Comparison of ENCODE assay signal across 10 cellular contexts in genomic region chr13:99258946-99259345, GRCh38. TPM values are rescaled to one million over a fixed set of nuclear protein-coding genes. Genes with fewer than 3 reads are reported as not detected.
DNase-seq lines count a peak whose midpoint lies in the region; ATAC-seq, FAIRE-seq and TF ChIP-seq lines count a peak whose summit lies in the region.
"Had no signal": no experiment of that assay in that cellular context is flagged by ENCODE, and none has a peak within 500 bp of the region (broad histone marks: within the 10 kb centered on the region; RNA-seq: fewer than 3 reads in every experiment).

No MANE protein-coding gene starts in this region.

- H3K4me2 ChIP-seq in trophoblast cell (ENCODE audit: low read length), result no peak overlapping the region

- H3K79me1 ChIP-seq in trophoblast cell (ENCODE audit: low read length), result no peaks in the 10 kb centered on the region

- peaks cover 0 to 26% (median 9%) of the 10 kb centered on the region in 9 donors for H3K36me3 ChIP-seq in heart left ventricle
- H3K36me3 ChIP-seq in trophoblast cell (ENCODE audit: control insufficient read depth in 1 of 2, insufficient read depth in 2 of 2, low read length in 2 of 2), result peaks cover 7 to 12% of the 10 kb centered on the region in 2 experiments

- H3K79me2 ChIP-seq in trophoblast cell (ENCODE audit: control insufficient read depth, insufficient read depth, low read length, poor library complexity), result no peaks in the 10 kb centered on the region

- peak overlapping the region; percentile 96 for H3K4me3 Mint-ChIP-seq in activated naive CD8-positive, alpha-beta T cell treated with anti-CD3 and anti-CD28 coated beads, Interleukin-2, amount 50 U/mL, for 24 hours
- H3K4me3 Mint-ChIP-seq in endothelial cell (ENCODE audit: unreplicated experiment), result no peak overlapping the region

- H3K36me3 Mint-ChIP-seq in activated naive CD8-positive, alpha-beta T cell treated with anti-CD3 and anti-CD28 coated beads, Interleukin-2, amount 50 U/mL, for 24 hours (ENCODE audit: low read depth), result peaks cover 36% of the 10 kb centered on the region
- H3K36me3 Mint-ChIP-seq in endothelial cell (ENCODE audit: low read depth, unreplicated experiment), result peaks cover 12% of the 10 kb centered on the region

- TF ChIP-seq CTCF in endothelial cell (IDR thresholded peaks at IDR 0.05; ENCODE audit: unreplicated experiment) (no peak), heart left ventricle (IDR thresholded peaks at IDR 0.05) (no peak)

- H2AK5ac ChIP-seq in trophoblast cell (ENCODE audit: low read length), result no peak overlapping the region

- WGBS in heart left ventricle, 4 donors, result 73 to 77% (median 76%) methylated on average over 3 of the region's 3 CpGs
- WGBS in trophoblast cell (ENCODE audit: extremely low coverage, insufficient coverage, insufficient read length), result no CpG with 5 or more reads among the region's 3 CpGs

- no peaks in the 10 kb centered on the region for H3K27me3 Mint-ChIP-seq in activated naive CD8-positive, alpha-beta T cell treated with anti-CD3 and anti-CD28 coated beads, Interleukin-2, amount 50 U/mL, for 24 hours
- peaks cover 2% of the 10 kb centered on the region for H3K27me3 Mint-ChIP-seq in endothelial cell (ENCODE audit: unreplicated experiment)

- H2AFZ ChIP-seq in trophoblast cell (ENCODE audit: insufficient read depth, low read length, poor library complexity), result no peak overlapping the region

- intact Hi-C loops in heart left ventricle (cut with DNase I), result no loop called here

- no peak overlapping the region for H2BK120ac ChIP-seq in trophoblast cell (ENCODE audit: insufficient read depth, low read length, poor library complexity)

- H3K9me3 ChIP-seq in heart left ventricle, result no peaks in the 10 kb centered on the region
- H3K9me3 ChIP-seq in trophoblast cell (ENCODE audit: insufficient read depth, low read depth, low read length), result no peaks in the 10 kb centered on the region

- no peak overlapping the region for H4K12ac ChIP-seq in trophoblast cell (ENCODE audit: low read depth, low read length)

- no peak overlapping the region for H4K91ac ChIP-seq in trophoblast cell (ENCODE audit: low read depth, low read length)

- no peak overlapping the region for H2BK12ac ChIP-seq in trophoblast cell (ENCODE audit: low read length)

- TF ChIP-seq POLR2A in GM12892 (IDR thresholded peaks at IDR 0.05; ENCODE audit: low read depth, low read length), result no peak
- TF ChIP-seq POLR2A in heart left ventricle (IDR thresholded peaks at IDR 0.05), result no peak

- H3K14ac ChIP-seq in trophoblast cell (ENCODE audit: low read length), result no peak overlapping the region

- H3K9me3 Mint-ChIP-seq in activated naive CD8-positive, alpha-beta T cell treated with anti-CD3 and anti-CD28 coated beads, Interleukin-2, amount 50 U/mL, for 24 hours, result no peaks in the 10 kb centered on the region
- H3K9me3 Mint-ChIP-seq in endothelial cell (ENCODE audit: unreplicated experiment), result no peaks in the 10 kb centered on the region

- H3K27me3 ChIP-seq in heart left ventricle (no peaks in the 10 kb centered on the region), trophoblast cell (ENCODE audit: insufficient read depth, low read length) (no peaks in the 10 kb centered on the region)

- H3K27ac ChIP-seq in heart left ventricle (peak overlapping the region in 1 of 12 donors; percentile 76), trophoblast cell (ENCODE audit: low read depth, low read length) (no peak overlapping the region)

- peak overlapping the region; percentile 98 for H3K27ac Mint-ChIP-seq in activated naive CD8-positive, alpha-beta T cell treated with anti-CD3 and anti-CD28 coated beads, Interleukin-2, amount 50 U/mL, for 24 hours
- H3K27ac Mint-ChIP-seq in endothelial cell (ENCODE audit: unreplicated experiment), result no peak overlapping the region

- H3K4me3 ChIP-seq in heart left ventricle (peak overlapping the region in 1 of 12 donors; percentile 25), trophoblast cell (ENCODE audit: low read depth, low read length) (no peak overlapping the region)

- DNase-seq in GM12892 (ENCODE audit: insufficient read length), result no peak
- DNase-seq in activated naive CD8-positive, alpha-beta T cell treated with anti-CD3 and anti-CD28 coated beads, Interleukin-2, amount 50 U/mL, for 24 hours, result no peak
- no peak for DNase-seq in endothelial cell (ENCODE audit: low spot score)
- no peak for DNase-seq in heart left ventricle
- no peak for DNase-seq in trophoblast cell
- DNase-seq in DMS53 (lab: John Stamatoyannopoulos, UW), result no peak

- no peak overlapping the region for H4K8ac ChIP-seq in trophoblast cell (ENCODE audit: low read depth, low read length)

- FAIRE-seq in GM12892 (lab: Jason Lieb, UNC), result peak; percentile 70

- ATAC-seq in GM21390 (IDR thresholded peaks at IDR 0.05; ENCODE audit: unreplicated experiment) (peak; percentile 64), HG03457 (IDR thresholded peaks at IDR 0.05; ENCODE audit: unreplicated experiment) (peak; percentile 35), heart left ventricle (no peak)
- no peak for ATAC-seq in activated naive CD8-positive, alpha-beta T cell treated with anti-CD3 and anti-CD28 coated beads, Interleukin-2, amount 50 U/mL, for 24 hours

- H3K23ac ChIP-seq in trophoblast cell (ENCODE audit: low read length), result no peak overlapping the region

- no peak overlapping the region for H2BK5ac ChIP-seq in trophoblast cell (ENCODE audit: low read depth, low read length, poor library complexity)

- peaks cover 82% of the 10 kb centered on the region for H3K4me1 Mint-ChIP-seq in activated naive CD8-positive, alpha-beta T cell treated with anti-CD3 and anti-CD28 coated beads, Interleukin-2, amount 50 U/mL, for 24 hours
- H3K4me1 Mint-ChIP-seq in endothelial cell (ENCODE audit: unreplicated experiment), result peaks cover 15% of the 10 kb centered on the region

- no peak overlapping the region for H3K9ac ChIP-seq in trophoblast cell (ENCODE audit: low read length)

- no peak overlapping the region for H3K4ac ChIP-seq in trophoblast cell (ENCODE audit: low read depth, low read length)

- H3K4me1 ChIP-seq in heart left ventricle, result peaks cover 0 to 55% (median 5%) of the 10 kb centered on the region in 12 donors
- H3K4me1 ChIP-seq in trophoblast cell (ENCODE audit: control insufficient read depth in 1 of 2, insufficient read depth in 2 of 2, low read length in 2 of 2), result no peaks in the 10 kb centered on the region

- H3K18ac ChIP-seq in trophoblast cell (ENCODE audit: low read length), result no peak overlapping the region

RNA-seq across cellular contexts. Expression of gene GPR18, which starts 0.8 kb away (rescaled TPM):
- 0.76 TPM for polyA plus RNA-seq in GM12892 (2012; ENCODE audit: missing spikeins)
- total RNA-seq in endothelial cell (ENCODE audit: unreplicated experiment) (not detected), heart left ventricle (1 to 10 TPM in 1 of 9 donors, under 1 TPM in 1, not detected in 7; 0.34 to 1.1 TPM)
- under 1 TPM in 1 of 2 donors, not detected in 1; 0.04 TPM for polyA plus RNA-seq in heart left ventricle
- polyA plus RNA-seq in trophoblast cell (2013), result not detected in 2 replicates
- total RNA-seq: epithelial cell of proximal tubule, LHCN-M2 had no signal

RNA-seq across cellular contexts. Expression of gene GPR183, which starts 48.3 kb away (rescaled TPM):
- polyA plus RNA-seq in GM12892 (2012; ENCODE audit: missing spikeins), result 100 TPM
- total RNA-seq in endothelial cell (ENCODE audit: unreplicated experiment) (not detected), heart left ventricle (1 to 10 TPM in 7 of 9 donors, under 1 TPM in 2; 0.69 to 7.6 (median 1.5) TPM)
- 1 to 10 TPM in 1 of 2 donors, under 1 TPM in 1; 0.72 to 2.7 TPM for polyA plus RNA-seq in heart left ventricle
- polyA plus RNA-seq in trophoblast cell (2013), result 0.16 and 0.19 TPM in 2 replicates

RNA-seq across cellular contexts. Expression of gene UBAC2, which starts 58.3 kb away (rescaled TPM):
- 12.5 TPM for polyA plus RNA-seq in GM12892 (2012; ENCODE audit: missing spikeins)
- 58.6 TPM for total RNA-seq in endothelial cell (ENCODE audit: unreplicated experiment)
- total RNA-seq in heart left ventricle, result 10 to 100 TPM; 32.6 to 55.5 (median 48.5) TPM
- polyA plus RNA-seq in heart left ventricle, result 10 to 100 TPM; 38.8 to 66.9 TPM
- 63.6 and 64.8 TPM in 2 replicates for polyA plus RNA-seq in trophoblast cell (2013)

Comparison
In these comparisons a context has a peak if more than half of its experiments do, and no peak if none do; other contexts are left out.
1. ATAC-seq: peak in GM21390 (single experiment) and HG03457 (single experiment); none in activated naive CD8-positive, alpha-beta T cell treated with anti-CD3 and anti-CD28 coated beads, Interleukin-2, amount 50 U/mL, for 24 hours (single experiment) and heart left ventricle (0 of 4).